In genomic region chr5:33936004-33936380, GRCh38 we compare ENCODE assay signal across 8 cellular contexts. TPM values are rescaled to one million over a fixed set of nuclear protein-coding genes. Genes with fewer than 3 reads are reported as not detected.
DNase-seq lines count a peak whose midpoint lies in the region; ATAC-seq, FAIRE-seq and TF ChIP-seq lines count a peak whose summit lies in the region.

No MANE protein-coding gene starts in this region.

- TF ChIP-seq CTCF in BE2C (IDR thresholded peaks at IDR 0.05; ENCODE audit: low read depth, low read length), result peak; percentile 18; the same call in 1 of the 2 replicates
- no peak for TF ChIP-seq CTCF in PC-3 (conservative IDR thresholded peaks at IDR 0.05; ENCODE audit: low read depth, low read length)
- no peak for TF ChIP-seq CTCF in K562 (IDR thresholded peaks at IDR 0.05 in 2 of 3, conservative IDR thresholded peaks at IDR 0.05 in 1 of 3; ENCODE audit: insufficient read depth in 2 of 3, low read depth in 1 of 3, low read length in 3 of 3)
- TF ChIP-seq CTCF in spleen (IDR thresholded peaks at IDR 0.05 in 8 of 11, conservative IDR thresholded peaks at IDR 0.05 in 3 of 11), result peak in 5 of 11 experiments; percentile 6 to 35 (median 21)

- TF ChIP-seq POLR2A in K562 (conservative IDR thresholded peaks at IDR 0.05), result no peak
- no peak for TF ChIP-seq POLR2A in spleen (IDR thresholded peaks at IDR 0.05)

- DNase-seq in BE2C (peak; percentile 48), PC-3 (peak; percentile 46), K562 (ENCODE audit: extremely low read depth in 1 of 4, low spot score in 3 of 4) (peak; percentile 34 to 48 (median 46)), small intestine (peak; percentile 2), GF-D8 (lab: John Stamatoyannopoulos, UW) (no peak), spleen (no peak)

- peak overlapping the region; percentile 44 for H3K4me2 ChIP-seq in PC-3 (ENCODE audit: low read length)
- H3K4me2 ChIP-seq in K562 (ENCODE audit: insufficient read depth, low read length), result no peak overlapping the region

- H3K27ac ChIP-seq in PC-3 (ENCODE audit: low read length) (no peak overlapping the region), K562 (ENCODE audit: extremely low read depth, low read depth, low read length) (no peak overlapping the region), iPS-20b (ENCODE audit: low read length) (no peak overlapping the region), small intestine (ENCODE audit: low read depth in 1 of 2, low read length in 1 of 2) (no peak overlapping the region), spleen (no peak overlapping the region)

- ATAC-seq in GM21786 (IDR thresholded peaks at IDR 0.05; ENCODE audit: unreplicated experiment), result peak; percentile 33
- peak; percentile 37; the same call in 1 of the 2 replicates for ATAC-seq in PC-3
- peak; percentile 93 for ATAC-seq in K562

- H3K9ac ChIP-seq in PC-3 (ENCODE audit: low read length) (no peak overlapping the region), K562 (ENCODE audit: insufficient read depth in 1 of 2, low read depth in 2 of 2, low read length in 2 of 2) (no peak overlapping the region), iPS-20b (ENCODE audit: low read depth, low read length) (no peak overlapping the region)

- 6% methylated on average over 29 of the region's 30 CpGs for WGBS in K562 (ENCODE audit: insufficient coverage, low coverage, missing lambda C conversion rate)
- WGBS in small intestine, 3 donors, result 2 to 8% (median 4%) methylated on average over 30 of the region's 30 CpGs
- WGBS in spleen, 5 donors, result 2 to 3% (median 2%) methylated on average over 20 to 30 of the region's 30 CpGs

- in situ Hi-C loops in K562 (cut with MboI), result no loop called here

- H3K36me3 ChIP-seq in BE2C (no peaks in the 10 kb centered on the region), PC-3 (ENCODE audit: low read depth, low read length) (no peaks in the 10 kb centered on the region), K562 (ENCODE audit: control insufficient read depth, insufficient read depth, low read length) (no peaks in the 10 kb centered on the region), iPS-20b (ENCODE audit: insufficient read depth, low read depth, low read length) (no peaks in the 10 kb centered on the region), small intestine (ENCODE audit: control insufficient read depth in 2 of 2, insufficient read depth in 2 of 2, low read length in 2 of 2) (no peaks in the 10 kb centered on the region), spleen (no peaks in the 10 kb centered on the region)

- no peaks in the 10 kb centered on the region for H4K20me1 ChIP-seq in PC-3 (ENCODE audit: low read length)
- H4K20me1 ChIP-seq in K562 (replicated peaks; ENCODE audit: control insufficient read depth, insufficient read depth, low read length), result no peaks in the 10 kb centered on the region

- H3K9me2 ChIP-seq in PC-3 (replicated peaks; ENCODE audit: low read length), result no peaks in the 10 kb centered on the region

- H3K27me3 ChIP-seq in BE2C (peaks cover 65% of the 10 kb centered on the region), PC-3 (ENCODE audit: low read length) (no peaks in the 10 kb centered on the region), K562 (ENCODE audit: control insufficient read depth in 2 of 2, insufficient read depth in 2 of 2, low read length in 2 of 2) (peaks cover 14 to 32% of the 10 kb centered on the region in 2 experiments), iPS-20b (ENCODE audit: insufficient read depth, low read length) (peaks cover 28% of the 10 kb centered on the region), small intestine (ENCODE audit: control insufficient read depth in 2 of 2, insufficient read depth in 2 of 2, low read length in 2 of 2) (peaks cover 0 to 30% of the 10 kb centered on the region in 2 donors), spleen (replicated peaks in 1 of 7) (peaks cover 0 to 64% (median 40%) of the 10 kb centered on the region in 7 donors)

- FAIRE-seq in K562 (lab: Jason Lieb, UNC) (no peak), small intestine (lab: Jason Lieb, UNC) (no peak)

- H3K4me1 ChIP-seq in BE2C (no peaks in the 10 kb centered on the region), PC-3 (ENCODE audit: insufficient read depth, low read length) (peaks cover 14% of the 10 kb centered on the region), K562 (replicated peaks in 1 of 2; ENCODE audit: control insufficient read depth in 2 of 2, insufficient read depth in 2 of 2, low read length in 2 of 2) (peaks cover 0 to 18% of the 10 kb centered on the region in 2 experiments; a peak in 2 of 5 replicates), iPS-20b (ENCODE audit: insufficient read depth, low read length) (peaks cover 9% of the 10 kb centered on the region; the same call in 1 of the 2 replicates), small intestine (ENCODE audit: control insufficient read depth in 2 of 2, insufficient read depth in 1 of 2, low read depth in 1 of 2, low read length in 1 of 2) (no peaks in the 10 kb centered on the region), spleen (peaks cover 0 to 20% (median 11%) of the 10 kb centered on the region in 6 donors)

- BruUV-seq in PC-3 (replicated peaks; lab: Mats Ljungman, UMichigan), result no TSS peak
- no TSS peak for BruUV-seq in K562 (replicated peaks; lab: Mats Ljungman, UMichigan)

- POLR2A ChIA-PET in PC-3 (lab: Charles Lee; ENCODE audit: unreplicated experiment) (interaction anchor here (0.6 kb wide), 1 partner anchor 496 kb away, joined by 4 read pairs; no protein-coding TSS in a partner anchor), K562 (lab: Yijun Ruan, JAX) (no interaction called here)

- H3F3A ChIP-seq in PC-3 (ENCODE audit: low read length, unreplicated experiment), result no peaks in the 10 kb centered on the region

- TF ChIP-seq RAD21 in K562 (CRISPR knock-in tag; conservative IDR thresholded peaks at IDR 0.05 in 1 of 2, IDR thresholded peaks at IDR 0.05 in 1 of 2), result no peak

- no peak overlapping the region for H3K4me3 ChIP-seq in BE2C (ENCODE audit: low read depth, low read length)
- no peak overlapping the region for H3K4me3 ChIP-seq in PC-3 (ENCODE audit: low read length)
- H3K4me3 ChIP-seq in K562, result no peak overlapping the region
- H3K4me3 ChIP-seq in iPS-20b (ENCODE audit: low read length), result peak overlapping the region; percentile 81
- H3K4me3 ChIP-seq in small intestine (ENCODE audit: low read depth in 1 of 2, low read length in 2 of 2), result no peak overlapping the region
- peak overlapping the region in 4 of 8 donors; percentile 6 to 48 (median 23) for H3K4me3 ChIP-seq in spleen

- no peak for TF ChIP-seq EP300 in K562 (IDR thresholded peaks at IDR 0.05; ENCODE audit: low read length)

- H3K9me1 ChIP-seq in K562 (ENCODE audit: control insufficient read depth, insufficient read depth, low read length), result no peaks in the 10 kb centered on the region

- H3K9me3 ChIP-seq in BE2C (no peaks in the 10 kb centered on the region), PC-3 (ENCODE audit: low read length) (no peaks in the 10 kb centered on the region), K562 (replicated peaks; ENCODE audit: control insufficient read depth, insufficient read depth, low read depth, low read length) (no peaks in the 10 kb centered on the region), iPS-20b (ENCODE audit: insufficient read depth, low read depth, low read length) (no peaks in the 10 kb centered on the region), small intestine (ENCODE audit: control insufficient read depth, low read depth) (no peaks in the 10 kb centered on the region), spleen (no peaks in the 10 kb centered on the region)

- H3K79me2 ChIP-seq in PC-3 (ENCODE audit: low read length), result no peaks in the 10 kb centered on the region
- H3K79me2 ChIP-seq in K562 (ENCODE audit: control insufficient read depth, insufficient read depth, low read length), result no peaks in the 10 kb centered on the region

- CTCF ChIA-PET in PC-3 (lab: Charles Lee), result interaction anchor here (0.7 to 1.9 kb wide), 2 partner anchors 303 to 466 kb away, joined by 4 to 12 read pairs; no protein-coding TSS in a partner anchor
- CTCF ChIA-PET in K562 (lab: Yijun Ruan, JAX; ENCODE audit: low intra/inter-chr PET ratio), result interaction anchor here (3.3 kb wide), 1 partner anchor 500 kb away, joined by 20 read pairs; no protein-coding TSS in a partner anchor

- H2AFZ ChIP-seq in PC-3 (ENCODE audit: low read length) (no peak overlapping the region), K562 (ENCODE audit: low read depth, low read length) (no peak overlapping the region)

- intact Hi-C loops in PC-3 (cut with micrococcal nuclease), result no loop called here
- intact Hi-C loops in K562 (cut with micrococcal nuclease), result no loop called here
- intact Hi-C loops in spleen (cut with DNase I; ENCODE audit: low total_unique reads), result no loop called here

RNA-seq across cellular contexts. Expression of gene RXFP3, which starts 0.2 kb away (rescaled TPM):
- not detected for polyA plus RNA-seq in BE2C (2012; ENCODE audit: insufficient read depth, insufficient read length, low read depth)
- total RNA-seq in PC-3 (2014; rRNA removed) (not detected in 2 replicates), K562 (2014; rRNA removed) (not detected in 2 replicates), K562 (2014; rRNA removed; fragmentation: Illumina TruSeq; extraction: Trizol) (not detected in 2 replicates), K562 (2015; rRNA removed; fragmentation: Illumina TruSeq; extraction: Trizol) (not detected in 2 replicates), K562 (2021) (not detected in 2 replicates), spleen (not detected)
- not detected in 2 replicates for total RNA-seq in K562 (2011; cell fraction: chromatin; rRNA removed; ENCODE audit: low replicate concordance)
- total RNA-seq in K562 (2011; cell fraction: nucleolus; rRNA removed), result not detected in 2 replicates
- total RNA-seq in K562 (2011; cell fraction: nucleoplasm; rRNA removed), result not detected in 2 replicates
- polyA plus RNA-seq in K562 (2011; rRNA removed) (not detected in 2 replicates), K562 (2014; fragmentation: Illumina TruSeq; extraction: Trizol) (not detected in 2 replicates), K562 (2014; fragmentation: Nextera tagmentation; extraction: Ambion mirVana) (not detected), K562 (2014; rRNA removed) (not detected in 2 replicates), small intestine (not detected), spleen (not detected)
- not detected in 2 replicates for polyA plus RNA-seq in K562 (2011; cell fraction: cytosol; rRNA removed)
- not detected in 2 replicates for polyA plus RNA-seq in K562 (2011; cell fraction: nucleus; rRNA removed)
- not detected in 2 replicates for polyA plus RNA-seq in K562 (2012)
- polyA minus RNA-seq in K562 (2011; rRNA and poly(A)+ RNA removed), result not detected in 2 replicates
- polyA minus RNA-seq in K562 (2011; cell fraction: cytosol; rRNA and poly(A)+ RNA removed), result not detected in 2 replicates
- polyA minus RNA-seq in K562 (2011; cell fraction: nucleus; rRNA and poly(A)+ RNA removed), result not detected in 2 replicates

RNA-seq across cellular contexts. Expression of gene ADAMTS12, which starts 44.2 kb away (rescaled TPM):
- not detected for polyA plus RNA-seq in BE2C (2012; ENCODE audit: insufficient read depth, insufficient read length, low read depth)
- total RNA-seq in PC-3 (2014; rRNA removed) (0.18 and 3.3 TPM in 2 replicates), K562 (2014; rRNA removed) (not detected in 2 replicates), K562 (2014; rRNA removed; fragmentation: Illumina TruSeq; extraction: Trizol) (not detected in 2 replicates), K562 (2015; rRNA removed; fragmentation: Illumina TruSeq; extraction: Trizol) (not detected in 2 replicates), K562 (2021) (0.11 TPM in 1 of 2 replicates, not detected in the other), spleen (1 to 10 TPM; 1.1 to 4.3 (median 1.4) TPM)
- not detected in 2 replicates for total RNA-seq in K562 (2011; cell fraction: chromatin; rRNA removed; ENCODE audit: low replicate concordance)
- total RNA-seq in K562 (2011; cell fraction: nucleolus; rRNA removed), result not detected in 2 replicates
- not detected in 2 replicates for total RNA-seq in K562 (2011; cell fraction: nucleoplasm; rRNA removed)
- polyA plus RNA-seq in K562 (2011; rRNA removed) (not detected in 2 replicates), K562 (2014; fragmentation: Illumina TruSeq; extraction: Trizol) (not detected in 2 replicates), K562 (2014; fragmentation: Nextera tagmentation; extraction: Ambion mirVana) (not detected), K562 (2014; rRNA removed) (not detected in 2 replicates), small intestine (under 1 TPM in 2 of 3 donors, not detected in 1; 0.37 to 0.54 TPM), spleen (under 1 TPM; 0.07 to 0.22 (median 0.17) TPM)
- not detected in 2 replicates for polyA plus RNA-seq in K562 (2011; cell fraction: cytosol; rRNA removed)
- polyA plus RNA-seq in K562 (2011; cell fraction: nucleus; rRNA removed), result not detected in 2 replicates
- not detected in 2 replicates for polyA plus RNA-seq in K562 (2012)
- polyA minus RNA-seq in K562 (2011; rRNA and poly(A)+ RNA removed), result not detected in 2 replicates
- not detected in 2 replicates for polyA minus RNA-seq in K562 (2011; cell fraction: cytosol; rRNA and poly(A)+ RNA removed)
- not detected in 2 replicates for polyA minus RNA-seq in K562 (2011; cell fraction: nucleus; rRNA and poly(A)+ RNA removed)

RNA-seq across cellular contexts. Expression of gene SLC45A2, which starts 48.5 kb away (rescaled TPM):
- not detected for polyA plus RNA-seq in BE2C (2012; ENCODE audit: insufficient read depth, insufficient read length, low read depth)
- total RNA-seq in PC-3 (2014; rRNA removed) (not detected in 2 replicates), K562 (2014; rRNA removed) (not detected in 2 replicates), K562 (2014; rRNA removed; fragmentation: Illumina TruSeq; extraction: Trizol) (0.06 TPM in 1 of 2 replicates, not detected in the other), K562 (2015; rRNA removed; fragmentation: Illumina TruSeq; extraction: Trizol) (0.23 and 0.25 TPM in 2 replicates), K562 (2021) (0.13 and 0.16 TPM in 2 replicates), spleen (under 1 TPM in 1 of 7 donors, not detected in 6; 0.74 TPM)
- total RNA-seq in K562 (2011; cell fraction: chromatin; rRNA removed; ENCODE audit: low replicate concordance), result not detected in 2 replicates
- 0.17 TPM in 1 of 2 replicates, not detected in the other for total RNA-seq in K562 (2011; cell fraction: nucleolus; rRNA removed)
- total RNA-seq in K562 (2011; cell fraction: nucleoplasm; rRNA removed), result not detected in 2 replicates
- polyA plus RNA-seq in K562 (2011; rRNA removed) (not detected in 2 replicates), K562 (2014; fragmentation: Illumina TruSeq; extraction: Trizol) (0.24 TPM in 1 of 2 replicates, not detected in the other), K562 (2014; fragmentation: Nextera tagmentation; extraction: Ambion mirVana) (under 1 TPM; 0.03 to 0.14 TPM), K562 (2014; rRNA removed) (0.26 and 0.29 TPM in 2 replicates), small intestine (not detected), spleen (under 1 TPM in 1 of 3 donors, not detected in 2; 0.07 TPM)
- polyA plus RNA-seq in K562 (2011; cell fraction: cytosol; rRNA removed), result not detected in 2 replicates
- 0.04 and 0.13 TPM in 2 replicates for polyA plus RNA-seq in K562 (2011; cell fraction: nucleus; rRNA removed)
- polyA plus RNA-seq in K562 (2012), result 0.10 and 0.17 TPM in 2 replicates
- not detected in 2 replicates for polyA minus RNA-seq in K562 (2011; rRNA and poly(A)+ RNA removed)
- not detected in 2 replicates for polyA minus RNA-seq in K562 (2011; cell fraction: cytosol; rRNA and poly(A)+ RNA removed)
- polyA minus RNA-seq in K562 (2011; cell fraction: nucleus; rRNA and poly(A)+ RNA removed), result not detected in 2 replicates

Comparison
In these comparisons a context has a peak if more than half of its experiments do, and no peak if none do; other contexts are left out.
1. DNase-seq: peak in BE2C (single experiment), PC-3 (single experiment), K562 (4 of 4) and small intestine (single experiment); none in GF-D8 (single experiment) and spleen (single experiment).
2. ATAC-seq: peak in every context shown above with its lines; median percentile 93 in K562; 37 in PC-3; 33 in GM21786.